ENCODE assay signal across 1 cellular context in the genomic region with DNA sequence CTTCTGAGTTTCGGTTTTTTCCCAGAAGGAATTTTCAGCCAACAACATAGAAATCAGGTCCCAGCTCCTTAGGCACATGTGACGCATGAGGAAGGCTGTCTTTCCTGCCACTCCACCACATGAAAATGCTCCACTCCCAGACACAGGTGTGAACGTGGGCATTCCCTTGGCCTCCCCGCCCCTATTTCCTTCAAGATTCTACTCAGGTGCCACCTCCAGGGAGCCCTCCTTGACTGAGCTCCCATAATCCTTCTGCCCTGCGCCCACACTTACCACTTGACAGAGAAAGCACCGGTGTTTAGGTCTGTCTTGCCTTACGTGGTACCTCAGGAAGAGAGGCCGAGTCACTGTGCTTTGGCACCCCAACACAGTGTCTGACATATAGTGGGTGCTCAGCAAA.
A peak's percentile ranks its signal among the peaks of the same experiment; 100 is the strongest.
TF ChIP-seq lines count a peak whose summit lies in the region.

No MANE protein-coding gene starts in this region.

TF ChIP-seq in A549, 52 proteins besides CTCF, POLR2A, EP300 and RAD21:
- TF ChIP-seq ZSCAN20 (CRISPR knock-in tag; IDR thresholded peaks at IDR 0.05) (no peak), ZFP36 (IDR thresholded peaks at IDR 0.05; ENCODE audit: borderline replicate concordance, partially characterized antibody) (peak; percentile 3)
